12 cellular contexts compared by ENCODE assay signal in genomic region chr11:119175493-119176077, GRCh38. TPM values are rescaled to one million over a fixed set of nuclear protein-coding genes. Genes with fewer than 3 reads are reported as not detected.
DNase-seq lines count a peak whose midpoint lies in the region; ATAC-seq, FAIRE-seq and TF ChIP-seq lines count a peak whose summit lies in the region.
"Had no signal": no experiment of that assay in that cellular context is flagged by ENCODE, and none has a peak within 500 bp of the region (broad histone marks: within the 10 kb centered on the region; RNA-seq: fewer than 3 reads in every experiment).

No MANE protein-coding gene starts in this region.

- H4K20me1 ChIP-seq in osteoblast (ENCODE audit: insufficient read depth, low read length) = peaks cover 4% of the 10 kb centered on the region

- no peaks in the 10 kb centered on the region for H3K79me2 ChIP-seq in osteoblast (ENCODE audit: insufficient read depth, low read length)

- no TSS peak for BruUV-seq in Calu3 (replicated peaks; lab: Mats Ljungman, UMichigan)

- no peak overlapping the region for H3K4me3 Mint-ChIP-seq in activated CD4-positive, alpha-beta memory T cell treated with anti-CD3 and anti-CD28 coated beads, Interleukin-2, amount 10 ng/mL, durations not matched to agents 7 days and 5 days
- H3K4me3 Mint-ChIP-seq in activated CD4-positive, alpha-beta memory T cell treated with anti-CD3 and anti-CD28 coated beads for 36 hours = no peak overlapping the region
- H3K4me3 Mint-ChIP-seq in natural killer cell (no peak overlapping the region), Calu3 (ENCODE audit: low read depth, unreplicated experiment) (no peak overlapping the region)
- H3K4me3 Mint-ChIP-seq: B cell had no signal

- H3K4me1 ChIP-seq in osteoblast (ENCODE audit: insufficient read depth, low read length) = no peaks in the 10 kb centered on the region

- H3K4me1 Mint-ChIP-seq in activated CD4-positive, alpha-beta memory T cell treated with anti-CD3 and anti-CD28 coated beads, Interleukin-2, amount 10 ng/mL, durations not matched to agents 7 days and 5 days = peaks cover 30% of the 10 kb centered on the region
- peaks cover 12% of the 10 kb centered on the region for H3K4me1 Mint-ChIP-seq in activated CD4-positive, alpha-beta memory T cell treated with anti-CD3 and anti-CD28 coated beads for 36 hours (ENCODE audit: low read depth)
- H3K4me1 Mint-ChIP-seq in natural killer cell (peaks cover 0 to 10% of the 10 kb centered on the region in 2 donors), Calu3 (ENCODE audit: low read depth, unreplicated experiment) (no peaks in the 10 kb centered on the region)
- H3K4me1 Mint-ChIP-seq: B cell had no signal

- no peak overlapping the region for H2AFZ ChIP-seq in osteoblast (ENCODE audit: low read length)

- peaks cover 22% of the 10 kb centered on the region for H3K36me3 Mint-ChIP-seq in activated CD4-positive, alpha-beta memory T cell treated with anti-CD3 and anti-CD28 coated beads, Interleukin-2, amount 10 ng/mL, durations not matched to agents 7 days and 5 days (ENCODE audit: low read depth)
- H3K36me3 Mint-ChIP-seq in activated CD4-positive, alpha-beta memory T cell treated with anti-CD3 and anti-CD28 coated beads for 36 hours = no peaks in the 10 kb centered on the region
- no peaks in the 10 kb centered on the region for H3K36me3 Mint-ChIP-seq in natural killer cell
- H3K36me3 Mint-ChIP-seq in Calu3 (ENCODE audit: insufficient read depth, unreplicated experiment) = no peaks in the 10 kb centered on the region

- H3K4me3 ChIP-seq in bronchial epithelial cell (ENCODE audit: low read depth, low read length) (no peak overlapping the region), osteoblast (ENCODE audit: insufficient read depth, low read length) (no peak overlapping the region)

- no peaks in the 10 kb centered on the region for H3K9me3 Mint-ChIP-seq in activated CD4-positive, alpha-beta memory T cell treated with anti-CD3 and anti-CD28 coated beads, Interleukin-2, amount 10 ng/mL, durations not matched to agents 7 days and 5 days
- no peaks in the 10 kb centered on the region for H3K9me3 Mint-ChIP-seq in activated CD4-positive, alpha-beta memory T cell treated with anti-CD3 and anti-CD28 coated beads for 36 hours
- H3K9me3 Mint-ChIP-seq in natural killer cell (no peaks in the 10 kb centered on the region), Calu3 (ENCODE audit: low read depth, unreplicated experiment) (no peaks in the 10 kb centered on the region)

- CTCF ChIA-PET in activated CD4-positive, alpha-beta memory T cell treated with anti-CD3 and anti-CD28 coated beads, Interleukin-2, amount 10 ng/mL, durations not matched to agents 7 days and 5 days (lab: Charles Lee) = interaction anchor here (0.8 kb wide), 1 partner anchor 162 kb away, joined by 3 read pairs; no protein-coding TSS in a partner anchor
- CTCF ChIA-PET in activated CD4-positive, alpha-beta memory T cell treated with anti-CD3 and anti-CD28 coated beads for 36 hours (lab: Charles Lee) = interaction anchor here (0.9 kb wide), 1 partner anchor 21 kb away, joined by 5 read pairs; no protein-coding TSS in a partner anchor
- CTCF ChIA-PET in Calu3 (lab: Charles Lee) = no interaction called here

- no peak for FAIRE-seq in bronchial epithelial cell (lab: Jason Lieb, UNC)

- TF ChIP-seq CTCF in bronchial epithelial cell (IDR thresholded peaks at IDR 0.05; ENCODE audit: insufficient read depth, low read length, severe bottlenecking) = no peak
- TF ChIP-seq CTCF in osteoblast (IDR thresholded peaks at IDR 0.05; ENCODE audit: extremely low read depth, low read depth, low read length) = no peak
- TF ChIP-seq CTCF in natural killer cell (IDR thresholded peaks at IDR 0.05) = no peak
- no peak for TF ChIP-seq CTCF in Calu3 (IDR thresholded peaks at IDR 0.05; ENCODE audit: unreplicated experiment)

- H3K9me3 ChIP-seq in osteoblast (ENCODE audit: low read depth, low read length) = no peaks in the 10 kb centered on the region

- H3K4me2 ChIP-seq in osteoblast (ENCODE audit: insufficient read depth, low read length) = no peak overlapping the region

- POLR2A ChIA-PET in activated CD4-positive, alpha-beta memory T cell treated with anti-CD3 and anti-CD28 coated beads, Interleukin-2, amount 10 ng/mL, durations not matched to agents 7 days and 5 days (lab: Charles Lee) = interaction anchor here (1.1 to 2.3 kb wide), 2 partner anchors 16 to 81 kb away, joined by 3 to 5 read pairs; a partner anchor contains a TSS
- POLR2A ChIA-PET in activated CD4-positive, alpha-beta memory T cell treated with anti-CD3 and anti-CD28 coated beads for 36 hours (lab: Charles Lee) = no interaction called here

- H3K36me3 ChIP-seq in bronchial epithelial cell (ENCODE audit: control insufficient read depth, insufficient read depth, low read length) = peaks cover 16% of the 10 kb centered on the region
- H3K36me3 ChIP-seq in osteoblast (ENCODE audit: insufficient read depth, low read length) = peaks cover 26% of the 10 kb centered on the region

- ATAC-seq in natural killer cell = no peak

- H3K27ac Mint-ChIP-seq in activated CD4-positive, alpha-beta memory T cell treated with anti-CD3 and anti-CD28 coated beads, Interleukin-2, amount 10 ng/mL, durations not matched to agents 7 days and 5 days = peak overlapping the region; percentile 33
- H3K27ac Mint-ChIP-seq in activated CD4-positive, alpha-beta memory T cell treated with anti-CD3 and anti-CD28 coated beads for 36 hours = no peak overlapping the region
- H3K27ac Mint-ChIP-seq in natural killer cell (no peak overlapping the region), Calu3 (ENCODE audit: unreplicated experiment) (no peak overlapping the region)
- H3K27ac Mint-ChIP-seq: B cell had no signal

- H3K27ac ChIP-seq in osteoblast (ENCODE audit: low read depth, low read length) = no peak overlapping the region

- intact Hi-C loops in activated CD4-positive, alpha-beta memory T cell treated with anti-CD3 and anti-CD28 coated beads for 36 hours (cut with micrococcal nuclease) = no loop called here
- intact Hi-C loops in natural killer cell (cut with micrococcal nuclease) (no loop called here), Calu3 (cut with micrococcal nuclease; ENCODE audit: unreplicated experiment) (no loop called here)

- H3K27me3 Mint-ChIP-seq in activated CD4-positive, alpha-beta memory T cell treated with anti-CD3 and anti-CD28 coated beads, Interleukin-2, amount 10 ng/mL, durations not matched to agents 7 days and 5 days = no peaks in the 10 kb centered on the region
- H3K27me3 Mint-ChIP-seq in activated CD4-positive, alpha-beta memory T cell treated with anti-CD3 and anti-CD28 coated beads for 36 hours = no peaks in the 10 kb centered on the region
- H3K27me3 Mint-ChIP-seq in natural killer cell (ENCODE audit: low read depth in 2 of 2) (no peaks in the 10 kb centered on the region), Calu3 (ENCODE audit: unreplicated experiment) (no peaks in the 10 kb centered on the region)
- H3K27me3 Mint-ChIP-seq: B cell had no signal

- H3K27me3 ChIP-seq in bronchial epithelial cell (ENCODE audit: control insufficient read depth, insufficient read depth, low read length) (no peaks in the 10 kb centered on the region), osteoblast (ENCODE audit: insufficient read depth, low read length) (no peaks in the 10 kb centered on the region)

- DNase-seq in activated CD4-positive, alpha-beta memory T cell treated with anti-CD3 and anti-CD28 coated beads, Interleukin-2, amount 10 ng/mL, durations not matched to agents 7 days and 5 days = no peak
- DNase-seq in activated CD4-positive, alpha-beta memory T cell treated with anti-CD3 and anti-CD28 coated beads for 36 hours = no peak
- DNase-seq in NCI-H524 treated with DMSO at 0.1 percent for 48 hours (lab: John Stamatoyannopoulos, UW) (peak; percentile 31), bronchial epithelial cell (ENCODE audit: low read depth) (peak; percentile 33), osteoblast (ENCODE audit: insufficient read length, low spot score, missing footprints) (peak; percentile 93), GDM1 (lab: John Stamatoyannopoulos, UW) (no peak), natural killer cell (no peak), Calu3 (no peak)
- DNase-seq: activated CD4-positive, CD25-positive, alpha-beta regulatory T cell treated with anti-CD3 and anti-CD28 coated beads, Interleukin-2, amount 50 U/mL, for 72 hours; effector CD4-positive, alpha-beta T cell; NCI-H1694 had no signal

RNA-seq across cellular contexts. Expression of gene NLRX1, which starts 7.1 kb away (rescaled TPM):
- total RNA-seq in activated CD4-positive, alpha-beta memory T cell treated with anti-CD3 and anti-CD28 coated beads, Interleukin-2, amount 10 ng/mL, durations not matched to agents 7 days and 5 days = 10 to 100 TPM; 19.2 to 21.9 TPM
- total RNA-seq in activated CD4-positive, alpha-beta memory T cell treated with anti-CD3 and anti-CD28 coated beads for 36 hours = 10 to 100 TPM; 18.4 to 18.7 TPM
- 13.7 and 44.8 TPM in 2 replicates for total RNA-seq in bronchial epithelial cell
- total RNA-seq in osteoblast = 24.2 and 29.7 TPM in 2 replicates
- total RNA-seq in natural killer cell = 10 to 100 TPM; 12.4 to 16.4 (median 13.8) TPM
- total RNA-seq in Calu3 (2022) = 5.5 and 6.7 TPM in 2 replicates

RNA-seq across cellular contexts. Expression of gene NHERF4, which starts 9.7 kb away (rescaled TPM):
- total RNA-seq in activated CD4-positive, alpha-beta memory T cell treated with anti-CD3 and anti-CD28 coated beads, Interleukin-2, amount 10 ng/mL, durations not matched to agents 7 days and 5 days = under 1 TPM; 0.33 to 0.35 TPM
- under 1 TPM in 1 of 2 experiments, not detected in 1; 0.36 TPM for total RNA-seq in activated CD4-positive, alpha-beta memory T cell treated with anti-CD3 and anti-CD28 coated beads for 36 hours
- total RNA-seq in bronchial epithelial cell (0.13 TPM in 1 of 2 replicates, not detected in the other), osteoblast (not detected in 2 replicates), natural killer cell (under 1 TPM; 0.33 to 0.48 (median 0.40) TPM), Calu3 (2022) (0.15 TPM in 1 of 2 replicates, not detected in the other)

RNA-seq across cellular contexts. Expression of gene ABCG4, which starts 26.7 kb away (rescaled TPM):
- total RNA-seq in activated CD4-positive, alpha-beta memory T cell treated with anti-CD3 and anti-CD28 coated beads, Interleukin-2, amount 10 ng/mL, durations not matched to agents 7 days and 5 days = not detected
- not detected for total RNA-seq in activated CD4-positive, alpha-beta memory T cell treated with anti-CD3 and anti-CD28 coated beads for 36 hours
- under 0.01 and 0.13 TPM in 2 replicates for total RNA-seq in bronchial epithelial cell
- total RNA-seq in osteoblast = under 0.01 TPM in 1 of 2 replicates, not detected in the other
- total RNA-seq in natural killer cell = under 1 TPM in 1 of 3 donors, not detected in 2; 0.09 TPM
- not detected in 2 replicates for total RNA-seq in Calu3 (2022)
- total RNA-seq: B cell had no signal

RNA-seq across cellular contexts. Expression of gene CBL, which starts 30.6 kb away (rescaled TPM):
- total RNA-seq in activated CD4-positive, alpha-beta memory T cell treated with anti-CD3 and anti-CD28 coated beads, Interleukin-2, amount 10 ng/mL, durations not matched to agents 7 days and 5 days = 10 to 100 TPM; 45.0 to 47.0 TPM
- 10 to 100 TPM; 30.8 to 31.2 TPM for total RNA-seq in activated CD4-positive, alpha-beta memory T cell treated with anti-CD3 and anti-CD28 coated beads for 36 hours
- total RNA-seq in bronchial epithelial cell (5.5 and 6.4 TPM in 2 replicates), osteoblast (9.0 and 9.7 TPM in 2 replicates), natural killer cell (10 to 100 TPM; 29.0 to 32.5 (median 30.1) TPM), Calu3 (2022) (14.2 and 15.9 TPM in 2 replicates)

RNA-seq across cellular contexts. Expression of gene HINFP, which starts 54.2 kb away (rescaled TPM):
- total RNA-seq in activated CD4-positive, alpha-beta memory T cell treated with anti-CD3 and anti-CD28 coated beads, Interleukin-2, amount 10 ng/mL, durations not matched to agents 7 days and 5 days = 10 to 100 TPM; 36.6 to 36.7 TPM
- 10 to 100 TPM; 22.3 to 24.3 TPM for total RNA-seq in activated CD4-positive, alpha-beta memory T cell treated with anti-CD3 and anti-CD28 coated beads for 36 hours
- 12.4 TPM in 2 replicates for total RNA-seq in bronchial epithelial cell
- total RNA-seq in osteoblast = 20.6 and 22.8 TPM in 2 replicates
- 10 to 100 TPM; 30.2 to 38.2 (median 31.5) TPM for total RNA-seq in natural killer cell
- 21.8 and 22.6 TPM in 2 replicates for total RNA-seq in Calu3 (2022)

Comparison
In these comparisons a context has a peak if more than half of its experiments do, and no peak if none do; other contexts are left out.
1. DNase-seq: peak in NCI-H524 treated with DMSO at 0.1 percent for 48 hours (single experiment), bronchial epithelial cell (single experiment) and osteoblast (single experiment); none in activated CD4-positive, alpha-beta memory T cell treated with anti-CD3 and anti-CD28 coated beads, Interleukin-2, amount 10 ng/mL, durations not matched to agents 7 days and 5 days (single experiment), activated CD4-positive, alpha-beta memory T cell treated with anti-CD3 and anti-CD28 coated beads for 36 hours (single experiment), GDM1 (single experiment), natural killer cell (single experiment) and Calu3 (single experiment).